Comparison of ENCODE assay signal across 12 cellular contexts in the genomic region with DNA sequence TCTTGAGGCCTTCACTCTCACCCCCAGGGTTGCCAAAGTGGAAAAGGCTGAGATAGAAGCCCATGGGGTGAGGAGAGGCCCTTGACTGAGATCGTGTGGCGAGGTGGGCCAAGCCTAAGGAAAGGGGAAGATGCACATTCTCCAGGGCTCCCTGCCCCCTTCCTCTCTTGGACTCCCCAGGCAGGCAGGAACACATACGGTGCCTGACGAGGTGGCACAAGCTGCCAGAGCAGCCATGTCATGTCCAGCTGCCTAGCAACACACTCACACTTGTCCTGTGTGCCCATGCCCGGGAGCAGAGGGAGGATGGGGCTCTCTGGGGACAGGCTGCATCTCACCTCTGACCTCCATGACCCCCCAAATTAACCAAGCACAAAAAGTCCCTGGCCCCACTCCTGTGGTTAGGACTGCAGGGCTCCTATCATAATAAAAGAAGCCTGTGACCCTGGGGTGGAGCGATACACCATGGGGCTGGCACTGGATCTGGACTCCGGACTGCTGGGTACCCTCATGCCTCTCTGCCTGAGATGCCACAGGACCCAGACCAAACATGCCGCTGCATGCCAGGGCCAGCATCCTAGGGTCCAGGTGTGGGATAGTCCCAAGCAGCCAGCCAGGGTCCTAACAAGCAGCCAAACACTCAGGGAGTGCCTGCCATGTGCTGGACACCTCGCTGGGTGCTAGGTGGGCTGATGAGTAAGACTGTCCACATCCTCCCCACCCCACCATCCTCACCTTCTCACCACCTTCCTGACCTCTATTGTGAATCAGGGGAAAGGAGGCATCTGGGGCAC. TPM values are rescaled to one million over a fixed set of nuclear protein-coding genes. Genes with fewer than 3 reads are reported as not detected.
DNase-seq lines count a peak whose midpoint lies in the region; ATAC-seq and TF ChIP-seq lines count a peak whose summit lies in the region.
"Had no signal": no experiment of that assay in that cellular context is flagged by ENCODE, and none has a peak within 500 bp of the region (broad histone marks: within the 10 kb centered on the region; RNA-seq: fewer than 3 reads in every experiment).

No MANE protein-coding gene starts in this region.

- H3K27me3 ChIP-seq in breast epithelium = no peaks in the 10 kb centered on the region

- peaks cover 6 to 26% of the 10 kb centered on the region in 2 donors for H3K4me1 ChIP-seq in breast epithelium

- H3K9me3 ChIP-seq in KOPT-K1 (ENCODE audit: insufficient read depth, low read length, poor library complexity, severe bottlenecking) (no peaks in the 10 kb centered on the region), breast epithelium (no peaks in the 10 kb centered on the region)
- H3K9me3 ChIP-seq: spleen had no signal

- H3K27ac Mint-ChIP-seq in nephron = no peak overlapping the region

- DNase-seq in AG10803 (ENCODE audit: low read depth) (no peak), breast epithelium (ENCODE audit: low spot score in 2 of 2) (no peak), activated gamma-delta T cell (lab: John Stamatoyannopoulos, UW) (no peak), amygdala (lab: John Stamatoyannopoulos, UW) (no peak)
- DNase-seq: cortex of kidney, EL, NCI-H2171 treated with DMSO at 0.1 percent for 48 hours, spleen had no signal

- H3K27ac ChIP-seq in KOPT-K1 (ENCODE audit: low read depth, low read length, poor library complexity, severe bottlenecking) = peak overlapping the region; percentile 26
- peak overlapping the region; percentile 21 to 78 for H3K27ac ChIP-seq in breast epithelium

- no peak for TF ChIP-seq POLR2A in breast epithelium (IDR thresholded peaks at IDR 0.05)

- H3K4me3 ChIP-seq in AG10803 (ENCODE audit: low read length) (peak overlapping the region; percentile 83), breast epithelium (peak overlapping the region in 2 of 3 donors; percentile 68 to 94)

- H3K4me3 Mint-ChIP-seq in nephron = peak overlapping the region; percentile 88 to 95 (median 95)

- H3K9me3 Mint-ChIP-seq in nephron = no peaks in the 10 kb centered on the region

- TF ChIP-seq CTCF in AG10803 (conservative IDR thresholded peaks at IDR 0.05; ENCODE audit: low read length) (no peak), breast epithelium (IDR thresholded peaks at IDR 0.05) (no peak), nephron (IDR thresholded peaks at IDR 0.05; ENCODE audit: unreplicated experiment in 3 of 3) (no peak)

- H3K36me3 Mint-ChIP-seq in nephron (ENCODE audit: low read depth) = peaks cover 4% of the 10 kb centered on the region

- ATAC-seq in HG02763 (IDR thresholded peaks at IDR 0.05; ENCODE audit: unreplicated experiment) = no peak
- ATAC-seq in GM21723 (IDR thresholded peaks at IDR 0.05; ENCODE audit: unreplicated experiment) = no peak

- H3K4me1 Mint-ChIP-seq in nephron = peaks cover 45% of the 10 kb centered on the region

- H3K27me3 Mint-ChIP-seq in nephron (ENCODE audit: low read depth) = no peaks in the 10 kb centered on the region

- H3K36me3 ChIP-seq in KOPT-K1 (ENCODE audit: insufficient read depth, low read length) = peaks cover 21% of the 10 kb centered on the region
- no peaks in the 10 kb centered on the region for H3K36me3 ChIP-seq in breast epithelium

- intact Hi-C loops in breast epithelium (cut with DNase I; ENCODE audit: low total_unique reads) = no loop called here

RNA-seq across cellular contexts. Expression of a gene that starts 2.6 kb away (rescaled TPM):
- total RNA-seq in breast epithelium = 10 to 100 TPM; 28.5 to 41.3 (median 31.2) TPM

RNA-seq across cellular contexts. Expression of a gene that starts 6.1 kb away (rescaled TPM):
- 10 to 100 TPM in 1 of 3 donors, 1 to 10 TPM in 2; 8.5 to 13.0 (median 9.2) TPM for total RNA-seq in breast epithelium

RNA-seq across cellular contexts. Expression of a gene that starts 18.4 kb away (rescaled TPM):
- total RNA-seq in breast epithelium = 100 to 1,000 TPM in 1 of 3 donors, 10 to 100 TPM in 2; 34.1 to 114 (median 56.0) TPM

RNA-seq across cellular contexts. Expression of a gene that starts 20.0 kb away (rescaled TPM):
- total RNA-seq in breast epithelium = 10 to 100 TPM in 1 of 3 donors, 1 to 10 TPM in 2; 7.9 to 29.3 (median 9.8) TPM

RNA-seq across cellular contexts. Expression of a gene that starts 35.8 kb away (rescaled TPM):
- 10 to 100 TPM in 2 of 3 donors, 1 to 10 TPM in 1; 6.6 to 21.3 (median 16.8) TPM for total RNA-seq in breast epithelium
